ENCODE assay signal across 8 cellular contexts in genomic region chr6:33788694-33789549, GRCh38. TPM values are rescaled to one million over a fixed set of nuclear protein-coding genes. Genes with fewer than 3 reads are reported as not detected.
DNase-seq lines count a peak whose midpoint lies in the region; ATAC-seq and TF ChIP-seq lines count a peak whose summit lies in the region.

Gene LEMD2, minus strand, starts transcription at chr6:33789130. Its CDS starts 14 bp downstream, at chr6:33789116.

- peak within 1 kb of the TSS; percentile 98 for H3K27ac Mint-ChIP-seq in activated T-cell treated with anti-CD3 and anti-CD28 coated beads, Interleukin-2, amount 50 U/mL, for 24 hours

- no peaks in the 10 kb centered on the region for H3K9me3 ChIP-seq in esophagus (ENCODE audit: control insufficient read depth in 2 of 2, insufficient read depth in 1 of 2, low read depth in 1 of 2, low read length in 1 of 2)
- H3K9me3 ChIP-seq in muscle layer of colon (ENCODE audit: low read length) = no peaks in the 10 kb centered on the region

- H3K36me3 Mint-ChIP-seq in activated T-cell treated with anti-CD3 and anti-CD28 coated beads, Interleukin-2, amount 50 U/mL, for 24 hours (ENCODE audit: low read depth) = peaks cover 42% of the 10 kb centered on the region

- H3K27ac ChIP-seq in esophagus (ENCODE audit: low read depth in 2 of 2, low read length in 1 of 2) (peak within 1 kb of the TSS; percentile 92 to 97), muscle layer of colon (ENCODE audit: low read depth, low read length) (peak within 1 kb of the TSS; percentile 94)

- peak; percentile 79 for ATAC-seq in GM21619 (IDR thresholded peaks at IDR 0.05; ENCODE audit: unreplicated experiment)

- H3K9me3 Mint-ChIP-seq in activated T-cell treated with anti-CD3 and anti-CD28 coated beads, Interleukin-2, amount 50 U/mL, for 24 hours = no peaks in the 10 kb centered on the region

- H3K27me3 ChIP-seq in esophagus (ENCODE audit: control insufficient read depth in 1 of 2, insufficient read depth in 2 of 2, low read length in 2 of 2) = no peaks in the 10 kb centered on the region
- H3K27me3 ChIP-seq in muscle layer of colon (ENCODE audit: control insufficient read depth in 1 of 2, insufficient read depth in 2 of 2, low read length in 2 of 2) = no peaks in the 10 kb centered on the region

- DNase-seq in DMS153 (lab: John Stamatoyannopoulos, UW) = peak; percentile 87
- peak; percentile 86 for DNase-seq in Jurkat, Clone E6-1 (ENCODE audit: low read depth, low spot score)
- peak; percentile 98 for DNase-seq in activated T-cell treated with anti-CD3 and anti-CD28 coated beads, Interleukin-2, amount 50 U/mL, for 24 hours
- DNase-seq in stimulated activated CD8-positive, alpha-beta memory T cell treated with anti-CD3 and anti-CD28 coated beads, Interleukin-7, amount 100 ng/mL, for 1 hour (ENCODE audit: low read depth in 2 of 2) = peak; percentile 88

- H3K9ac ChIP-seq in muscle layer of colon (ENCODE audit: low read length) = peak within 1 kb of the TSS; percentile 89

- H3K4me1 ChIP-seq in esophagus (ENCODE audit: control insufficient read depth in 2 of 2, insufficient read depth in 2 of 2, low read length in 1 of 2) (peaks cover 0 to 10% of the 10 kb centered on the region in 2 donors), muscle layer of colon (ENCODE audit: insufficient read depth, low read length) (peaks cover 39% of the 10 kb centered on the region)

- H3K4me1 Mint-ChIP-seq in activated T-cell treated with anti-CD3 and anti-CD28 coated beads, Interleukin-2, amount 50 U/mL, for 24 hours (ENCODE audit: low read depth) = peaks cover 47% of the 10 kb centered on the region

- peak within 1 kb of the TSS; percentile 92 for H3K4me3 Mint-ChIP-seq in activated T-cell treated with anti-CD3 and anti-CD28 coated beads, Interleukin-2, amount 50 U/mL, for 24 hours

- H3K36me3 ChIP-seq in esophagus (ENCODE audit: control insufficient read depth in 2 of 2, insufficient read depth in 2 of 2, low read length in 1 of 2) (peaks cover 3 to 12% of the 10 kb centered on the region in 2 donors), muscle layer of colon (ENCODE audit: insufficient read depth, low read length) (peaks cover 18% of the 10 kb centered on the region)

- H3K27me3 Mint-ChIP-seq in activated T-cell treated with anti-CD3 and anti-CD28 coated beads, Interleukin-2, amount 50 U/mL, for 24 hours = no peaks in the 10 kb centered on the region

- 4 to 5% methylated on average over 76 to 86 of the region's 86 CpGs for WGBS in esophagus, 2 donors

- H3K4me3 ChIP-seq in Jurkat, Clone E6-1 (ENCODE audit: low read length) = peak within 1 kb of the TSS; percentile 73
- H3K4me3 ChIP-seq in esophagus (ENCODE audit: low read depth in 1 of 2, low read length in 2 of 2) (peak within 1 kb of the TSS; percentile 87 to 91), muscle layer of colon (ENCODE audit: low read depth in 1 of 2, low read length in 2 of 2) (peak within 1 kb of the TSS; percentile 60 to 88)

TF ChIP-seq in PFSK-1, 5 proteins besides CTCF, POLR2A, EP300 and RAD21:
- TF ChIP-seq TAF1 (IDR thresholded peaks at IDR 0.05; ENCODE audit: borderline replicate concordance, insufficient read depth, low read length) = peak; percentile 89
- peak; percentile 21 to 29; a peak in 1 of 4 replicates for TF ChIP-seq REST (IDR thresholded peaks at IDR 0.05; ENCODE audit: insufficient read depth in 1 of 2, low read depth in 2 of 2, low read length in 2 of 2)
- peak; percentile 28; the same call in 1 of the 2 replicates for TF ChIP-seq SIN3A (IDR thresholded peaks at IDR 0.05; ENCODE audit: borderline replicate concordance, insufficient read depth, low read length)
- peak; percentile 75; the same call in 1 of the 2 replicates for TF ChIP-seq POLR2AphosphoS5 (IDR thresholded peaks at IDR 0.05; ENCODE audit: low read depth, low read length)
- peak; percentile 89 for TF ChIP-seq FOXP2 (optimal IDR thresholded peaks at IDR 0.05; ENCODE audit: borderline replicate concordance, extremely low read depth, extremely low read length, insufficient read depth)

RNA-seq across cellular contexts. Expression of gene LEMD2, which starts in this region (rescaled TPM):
- 62.0 TPM for polyA plus RNA-seq in Jurkat, Clone E6-1 (2012; ENCODE audit: insufficient read depth, insufficient read length)
- 78.3 TPM for polyA plus RNA-seq in PFSK-1 (2012; ENCODE audit: insufficient read length, low read depth)
- 10 to 100 TPM; 39.8 to 43.2 TPM for polyA plus RNA-seq in esophagus

Comparison
In these comparisons a context has a peak if more than half of its experiments do, and no peak if none do; other contexts are left out.
1. Peak in every context shown above with its lines: DNase-seq, ATAC-seq, H3K4me3 ChIP-seq and H3K27ac ChIP-seq.